Comparison of ENCODE assay signal across 1 cellular context in the genomic region with DNA sequence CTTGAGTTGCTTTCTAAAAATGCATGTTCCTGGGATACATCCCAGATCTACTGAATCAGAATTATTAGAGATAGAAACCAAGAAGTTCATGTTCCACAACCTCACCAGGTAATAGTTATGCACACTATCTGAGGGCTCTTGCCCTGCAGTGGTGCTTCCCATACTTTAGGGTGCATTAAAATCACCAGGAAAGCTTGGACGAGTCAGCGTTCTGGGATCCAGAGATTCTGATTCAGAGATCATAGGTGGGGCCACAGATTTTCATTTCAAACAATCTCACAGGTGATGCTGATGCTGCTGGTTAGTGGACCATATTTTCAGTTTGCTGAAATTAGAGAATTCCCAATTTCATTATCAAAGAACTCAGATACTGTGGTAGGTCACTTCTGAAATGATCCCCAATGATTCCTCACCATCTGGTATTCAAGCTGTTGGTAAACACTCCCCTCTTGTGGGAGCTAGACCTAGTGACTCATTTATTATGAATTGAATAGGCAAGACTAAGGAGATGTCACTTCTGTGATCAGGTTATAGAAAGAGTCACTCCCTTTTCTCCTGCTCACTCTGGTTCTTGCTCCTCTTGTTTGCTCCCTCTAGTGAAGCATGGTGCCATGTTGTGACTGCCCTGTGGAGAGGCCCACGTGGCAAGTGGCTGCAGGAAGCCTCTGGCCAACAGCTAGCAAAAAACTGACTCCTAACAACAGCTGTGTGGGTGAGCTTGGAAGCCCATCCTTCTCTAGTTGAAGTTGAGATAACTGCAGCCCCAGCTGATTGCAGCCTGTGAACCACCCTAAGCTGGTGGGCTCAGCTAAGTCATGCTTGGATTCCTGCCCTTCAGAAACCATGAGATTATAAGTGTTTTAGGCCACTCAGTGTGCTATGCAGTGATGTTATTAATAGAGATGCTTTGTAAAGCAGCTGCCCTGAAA.
A peak's percentile ranks its signal among the peaks of the same experiment; 100 is the strongest.
TF ChIP-seq lines count a peak whose summit lies in the region.

No MANE protein-coding gene starts in this region.

TF ChIP-seq in SK-N-SH, 30 proteins besides CTCF, POLR2A, EP300 and RAD21 (continued from another document):
- TF ChIP-seq, protein P1, sequence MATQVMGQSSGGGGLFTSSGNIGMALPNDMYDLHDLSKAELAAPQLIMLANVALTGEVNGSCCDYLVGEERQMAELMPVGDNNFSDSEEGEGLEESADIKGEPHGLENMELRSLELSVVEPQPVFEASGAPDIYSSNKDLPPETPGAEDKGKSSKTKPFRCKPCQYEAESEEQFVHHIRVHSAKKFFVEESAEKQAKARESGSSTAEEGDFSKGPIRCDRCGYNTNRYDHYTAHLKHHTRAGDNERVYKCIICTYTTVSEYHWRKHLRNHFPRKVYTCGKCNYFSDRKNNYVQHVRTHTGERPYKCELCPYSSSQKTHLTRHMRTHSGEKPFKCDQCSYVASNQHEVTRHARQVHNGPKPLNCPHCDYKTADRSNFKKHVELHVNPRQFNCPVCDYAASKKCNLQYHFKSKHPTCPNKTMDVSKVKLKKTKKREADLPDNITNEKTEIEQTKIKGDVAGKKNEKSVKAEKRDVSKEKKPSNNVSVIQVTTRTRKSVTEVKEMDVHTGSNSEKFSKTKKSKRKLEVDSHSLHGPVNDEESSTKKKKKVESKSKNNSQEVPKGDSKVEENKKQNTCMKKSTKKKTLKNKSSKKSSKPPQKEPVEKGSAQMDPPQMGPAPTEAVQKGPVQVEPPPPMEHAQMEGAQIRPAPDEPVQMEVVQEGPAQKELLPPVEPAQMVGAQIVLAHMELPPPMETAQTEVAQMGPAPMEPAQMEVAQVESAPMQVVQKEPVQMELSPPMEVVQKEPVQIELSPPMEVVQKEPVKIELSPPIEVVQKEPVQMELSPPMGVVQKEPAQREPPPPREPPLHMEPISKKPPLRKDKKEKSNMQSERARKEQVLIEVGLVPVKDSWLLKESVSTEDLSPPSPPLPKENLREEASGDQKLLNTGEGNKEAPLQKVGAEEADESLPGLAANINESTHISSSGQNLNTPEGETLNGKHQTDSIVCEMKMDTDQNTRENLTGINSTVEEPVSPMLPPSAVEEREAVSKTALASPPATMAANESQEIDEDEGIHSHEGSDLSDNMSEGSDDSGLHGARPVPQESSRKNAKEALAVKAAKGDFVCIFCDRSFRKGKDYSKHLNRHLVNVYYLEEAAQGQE (IDR thresholded peaks at IDR 0.05; ENCODE audit: low read depth, low read length), result no peak
- TF ChIP-seq TCF12 (IDR thresholded peaks at IDR 0.05) (peak; percentile 52), TAF1 (IDR thresholded peaks at IDR 0.05; ENCODE audit: borderline replicate concordance, low read depth, low read length) (no peak), POLR2AphosphoS5 (IDR thresholded peaks at IDR 0.05; ENCODE audit: low read depth, low read length) (no peak), USF1 (IDR thresholded peaks at IDR 0.05; ENCODE audit: borderline replicate concordance, low read depth) (no peak), FOSL2 (IDR thresholded peaks at IDR 0.05; ENCODE audit: borderline replicate concordance, low read depth) (peak; percentile 38; the same call in 1 of the 2 replicates), EZH2phosphoT487 (IDR thresholded peaks at IDR 0.05; ENCODE audit: borderline replicate concordance, low read depth) (no peak), GATA2 (CRISPR knock-in tag; IDR thresholded peaks at IDR 0.05) (no peak), SIN3A (IDR thresholded peaks at IDR 0.05; ENCODE audit: borderline replicate concordance, low read depth, low read length) (no peak), PBX3 (IDR thresholded peaks at IDR 0.05) (no peak), RCOR1 (IDR thresholded peaks at IDR 0.05; ENCODE audit: low read length) (no peak), MXI1 (IDR thresholded peaks at IDR 0.05; ENCODE audit: low read depth, low read length) (no peak), ELF1 (IDR thresholded peaks at IDR 0.05) (no peak), FOXJ3 (CRISPR knock-in tag; IDR thresholded peaks at IDR 0.05) (no peak), FOXM1 (IDR thresholded peaks at IDR 0.05; ENCODE audit: low read depth) (no peak), TEAD4 (IDR thresholded peaks at IDR 0.05; ENCODE audit: borderline replicate concordance, insufficient read depth) (no peak), IRF3 (IDR thresholded peaks at IDR 0.05; ENCODE audit: low read depth, low read length) (no peak), NRF1 (IDR thresholded peaks at IDR 0.05; ENCODE audit: low read depth, low read length) (no peak), JUND (IDR thresholded peaks at IDR 0.05) (0 out of 2 replicates have a peak, but pooled peaks have one; percentile 12), CHD2 (IDR thresholded peaks at IDR 0.05; ENCODE audit: low read length, partially characterized antibody) (no peak), MEF2A (IDR thresholded peaks at IDR 0.05; ENCODE audit: borderline replicate concordance, low read depth) (no peak)
- TF ChIP-seq, protein P2, sequence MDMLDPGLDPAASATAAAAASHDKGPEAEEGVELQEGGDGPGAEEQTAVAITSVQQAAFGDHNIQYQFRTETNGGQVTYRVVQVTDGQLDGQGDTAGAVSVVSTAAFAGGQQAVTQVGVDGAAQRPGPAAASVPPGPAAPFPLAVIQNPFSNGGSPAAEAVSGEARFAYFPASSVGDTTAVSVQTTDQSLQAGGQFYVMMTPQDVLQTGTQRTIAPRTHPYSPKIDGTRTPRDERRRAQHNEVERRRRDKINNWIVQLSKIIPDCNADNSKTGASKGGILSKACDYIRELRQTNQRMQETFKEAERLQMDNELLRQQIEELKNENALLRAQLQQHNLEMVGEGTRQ (IDR thresholded peaks at IDR 0.05; ENCODE audit: borderline replicate concordance, low read depth, low read length), result no peak
- TF ChIP-seq, protein P3, sequence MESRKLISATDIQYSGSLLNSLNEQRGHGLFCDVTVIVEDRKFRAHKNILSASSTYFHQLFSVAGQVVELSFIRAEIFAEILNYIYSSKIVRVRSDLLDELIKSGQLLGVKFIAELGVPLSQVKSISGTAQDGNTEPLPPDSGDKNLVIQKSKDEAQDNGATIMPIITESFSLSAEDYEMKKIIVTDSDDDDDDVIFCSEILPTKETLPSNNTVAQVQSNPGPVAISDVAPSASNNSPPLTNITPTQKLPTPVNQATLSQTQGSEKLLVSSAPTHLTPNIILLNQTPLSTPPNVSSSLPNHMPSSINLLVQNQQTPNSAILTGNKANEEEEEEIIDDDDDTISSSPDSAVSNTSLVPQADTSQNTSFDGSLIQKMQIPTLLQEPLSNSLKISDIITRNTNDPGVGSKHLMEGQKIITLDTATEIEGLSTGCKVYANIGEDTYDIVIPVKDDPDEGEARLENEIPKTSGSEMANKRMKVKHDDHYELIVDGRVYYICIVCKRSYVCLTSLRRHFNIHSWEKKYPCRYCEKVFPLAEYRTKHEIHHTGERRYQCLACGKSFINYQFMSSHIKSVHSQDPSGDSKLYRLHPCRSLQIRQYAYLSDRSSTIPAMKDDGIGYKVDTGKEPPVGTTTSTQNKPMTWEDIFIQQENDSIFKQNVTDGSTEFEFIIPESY (IDR thresholded peaks at IDR 0.05; ENCODE audit: borderline replicate concordance, low read depth), result no peak
- TF ChIP-seq, protein P4, sequence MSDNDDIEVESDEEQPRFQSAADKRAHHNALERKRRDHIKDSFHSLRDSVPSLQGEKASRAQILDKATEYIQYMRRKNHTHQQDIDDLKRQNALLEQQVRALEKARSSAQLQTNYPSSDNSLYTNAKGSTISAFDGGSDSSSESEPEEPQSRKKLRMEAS (IDR thresholded peaks at IDR 0.05; ENCODE audit: low read depth), result no peak
TF ChIP-seq in SK-N-SH: peak in this region for 3.
